In genomic region chr10:102352066-102352715, GRCh38 we compare ENCODE assay signal across 8 cellular contexts. TPM values are rescaled to one million over a fixed set of nuclear protein-coding genes. Genes with fewer than 3 reads are reported as not detected.
DNase-seq lines count a peak whose midpoint lies in the region.

No MANE protein-coding gene starts in this region.

- in situ Hi-C loops in ACHN (cut with HindIII; ENCODE audit: low pct_ligation_motif_present, low pct_unique_long_range_greater_than_20kb, low sequenced_read_pairs): loop anchor here (10.0 kb wide), 1 partner anchor 127 kb away; the partner anchor contains the start of gene ELOVL3

- DNase-seq in ACHN (peak; percentile 74), GM19238 (ENCODE audit: insufficient read length, low spot score) (peak; percentile 57), NCI-H446 treated with DMSO at 0.1 percent for 48 hours (lab: John Stamatoyannopoulos, UW) (peak; percentile 1), dermis blood vessel endothelial cell (peak; percentile 81), medulla oblongata (ENCODE audit: extremely low spot score) (peak; percentile 68), cortex of kidney (lab: John Stamatoyannopoulos, UW) (no peak)
- peak; percentile 73 for DNase-seq in activated CD4-positive, alpha-beta T cell treated with anti-CD3 and anti-CD28 coated beads, Interleukin-2, amount 50 U/mL, for 1 hour
- peak; percentile 42 for DNase-seq in stimulated activated CD8-positive, alpha-beta memory T cell treated with anti-CD3 and anti-CD28 coated beads, Interleukin-15, amount 100 ng/mL, for 24 hours (ENCODE audit: low read depth)

RNA-seq across cellular contexts. Expression of gene NFKB2, which starts 43.3 kb away (rescaled TPM):
- total RNA-seq in dermis blood vessel endothelial cell: 33.0 and 35.7 TPM in 2 replicates
